21 cellular contexts compared by ENCODE assay signal in the genomic region with DNA sequence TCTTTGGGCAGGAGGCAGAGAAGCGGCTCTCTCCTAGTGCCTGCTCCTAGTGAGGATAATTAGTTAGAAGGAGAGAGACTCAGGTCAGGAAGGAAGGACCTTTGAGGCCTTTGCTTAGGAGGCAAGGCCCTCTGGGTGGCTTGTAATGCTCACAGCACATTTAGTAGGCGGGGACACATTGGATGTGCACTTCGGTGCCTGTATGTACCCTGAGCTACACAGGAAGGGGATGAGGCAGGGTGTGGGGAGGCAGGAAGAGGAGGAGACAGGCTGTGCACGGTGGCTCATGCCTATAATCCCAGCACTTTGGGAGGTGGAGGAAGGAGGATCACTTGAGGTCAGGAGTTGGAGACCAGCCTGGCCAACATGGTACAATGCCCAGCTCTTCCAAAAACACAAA. TPM values are rescaled to one million over a fixed set of nuclear protein-coding genes. Genes with fewer than 3 reads are reported as not detected.
DNase-seq lines count a peak whose midpoint lies in the region; ATAC-seq and TF ChIP-seq lines count a peak whose summit lies in the region.
"Had no signal": no experiment of that assay in that cellular context is flagged by ENCODE, and none has a peak within 500 bp of the region (broad histone marks: within the 10 kb centered on the region; RNA-seq: fewer than 3 reads in every experiment).

No MANE protein-coding gene starts in this region.

- H3K4me1 Mint-ChIP-seq in activated CD4-positive, alpha-beta T cell treated with anti-CD3 and anti-CD28 coated beads for 36 hours: peaks cover 9% of the 10 kb centered on the region
- H3K4me1 Mint-ChIP-seq in activated T-helper 17 cell treated with anti-CD3 and anti-CD28 coated beads, Interleukin-2, amount 50 U/mL, for 72 hours: peaks cover 5% of the 10 kb centered on the region
- H3K4me1 Mint-ChIP-seq: activated B cell treated with CpG ODN at 0.5 μM for 24 hours; stimulated activated naive B cell treated with anti-CD40 and anti-IgM and Interleukin-4, amounts not matched to agents 10 μg/mL and 1 μg/mL and 100 μg/mL, for 72 hours had no signal

- H3K36me3 Mint-ChIP-seq in activated CD4-positive, alpha-beta T cell treated with anti-CD3 and anti-CD28 coated beads for 36 hours (ENCODE audit: low read depth): no peaks in the 10 kb centered on the region
- H3K36me3 Mint-ChIP-seq in activated T-helper 17 cell treated with anti-CD3 and anti-CD28 coated beads, Interleukin-2, amount 50 U/mL, for 72 hours (ENCODE audit: low read depth): no peaks in the 10 kb centered on the region
- H3K36me3 Mint-ChIP-seq: stimulated activated naive B cell treated with anti-CD40 and anti-IgM and Interleukin-4, amounts not matched to agents 10 μg/mL and 1 μg/mL and 100 μg/mL, for 72 hours; type B pancreatic cell had no signal

- H3K27ac ChIP-seq in coronary artery: no peak overlapping the region
- H3K27ac ChIP-seq: C4-2B, parathyroid adenoma, skin epidermis had no signal

- H3K27ac Mint-ChIP-seq in activated CD4-positive, alpha-beta T cell treated with anti-CD3 and anti-CD28 coated beads for 36 hours: peak overlapping the region; percentile 75
- H3K27ac Mint-ChIP-seq in activated T-helper 17 cell treated with anti-CD3 and anti-CD28 coated beads, Interleukin-2, amount 50 U/mL, for 72 hours: peak overlapping the region; percentile 34
- H3K27ac Mint-ChIP-seq: activated B cell treated with CpG ODN at 0.5 μM for 24 hours; dendritic cell treated with granulocyte-macrophage colony-stimulating factor and Interleukin-4, amounts not matched to agents 40 ng/mL and 50 ng/mL, for 4 days; stimulated activated naive B cell treated with anti-CD40 and anti-IgM and Interleukin-4, amounts not matched to agents 10 μg/mL and 1 μg/mL and 100 μg/mL, for 72 hours; type B pancreatic cell had no signal

- H3K4me3 Mint-ChIP-seq in activated CD4-positive, alpha-beta T cell treated with anti-CD3 and anti-CD28 coated beads for 36 hours: no peak overlapping the region
- H3K4me3 Mint-ChIP-seq in activated T-helper 17 cell treated with anti-CD3 and anti-CD28 coated beads, Interleukin-2, amount 50 U/mL, for 72 hours: peak overlapping the region; percentile 21
- H3K4me3 Mint-ChIP-seq: activated B cell treated with CpG ODN at 0.5 μM for 24 hours; dendritic cell treated with granulocyte-macrophage colony-stimulating factor and Interleukin-4, amounts not matched to agents 40 ng/mL and 50 ng/mL, for 4 days; stimulated activated naive B cell treated with anti-CD40 and anti-IgM and Interleukin-4, amounts not matched to agents 10 μg/mL and 1 μg/mL and 100 μg/mL, for 72 hours; type B pancreatic cell had no signal

- H3K4me3 ChIP-seq in H7 (ENCODE audit: insufficient read depth, low read depth, low read length) (no peak overlapping the region), mucosa of descending colon (no peak overlapping the region), coronary artery (no peak overlapping the region)
- H3K4me3 ChIP-seq: skin epidermis had no signal

- H3K27me3 ChIP-seq in H7 (ENCODE audit: control insufficient read depth, insufficient read depth, low read length): 0 out of 2 replicates have a peak, but pooled peaks cover 1% of the 10 kb centered on the region

- H3K4me1 ChIP-seq in mucosa of descending colon (ENCODE audit: low read depth): peaks cover 5% of the 10 kb centered on the region
- H3K4me1 ChIP-seq: parathyroid adenoma had no signal

- TF ChIP-seq CTCF in mucosa of descending colon (IDR thresholded peaks at IDR 0.05) (no peak), coronary artery (IDR thresholded peaks at IDR 0.05) (no peak)

- H3K27me3 Mint-ChIP-seq in activated CD4-positive, alpha-beta T cell treated with anti-CD3 and anti-CD28 coated beads for 36 hours: no peaks in the 10 kb centered on the region
- H3K27me3 Mint-ChIP-seq in activated T-helper 17 cell treated with anti-CD3 and anti-CD28 coated beads, Interleukin-2, amount 50 U/mL, for 72 hours: no peaks in the 10 kb centered on the region
- H3K27me3 Mint-ChIP-seq: type B pancreatic cell had no signal

- ATAC-seq in activated CD4-positive, alpha-beta T cell treated with anti-CD3 and anti-CD28 coated beads for 36 hours: peak; percentile 74
- ATAC-seq in activated T-helper 17 cell treated with anti-CD3 and anti-CD28 coated beads, Interleukin-2, amount 50 U/mL, for 72 hours (replicated peaks): no peak
- ATAC-seq in mucosa of descending colon: peak; percentile 48
- ATAC-seq in HG03139 (IDR thresholded peaks at IDR 0.05; ENCODE audit: unreplicated experiment): no peak
- ATAC-seq: Panc1; stimulated activated naive B cell treated with anti-CD40 and anti-IgM and Interleukin-4, amounts not matched to agents 10 μg/mL and 1 μg/mL and 100 μg/mL, for 72 hours had no signal

- POLR2A ChIA-PET in activated CD4-positive, alpha-beta T cell treated with anti-CD3 and anti-CD28 coated beads for 36 hours (lab: Charles Lee): no interaction called here

- intact Hi-C loops in activated CD4-positive, alpha-beta T cell treated with anti-CD3 and anti-CD28 coated beads for 36 hours (cut with DNase I, micrococcal nuclease): no loop called here
- intact Hi-C loops in mucosa of descending colon (cut with DNase I, micrococcal nuclease): no loop called here

- no peaks in the 10 kb centered on the region for H3K36me3 ChIP-seq in H7 (replicated peaks; ENCODE audit: control insufficient read depth, insufficient read depth, low read length)
- H3K36me3 ChIP-seq in mucosa of descending colon (ENCODE audit: low read depth): no peaks in the 10 kb centered on the region

- H3K9me3 Mint-ChIP-seq in activated CD4-positive, alpha-beta T cell treated with anti-CD3 and anti-CD28 coated beads for 36 hours (ENCODE audit: low read depth): no peaks in the 10 kb centered on the region
- no peaks in the 10 kb centered on the region for H3K9me3 Mint-ChIP-seq in activated T-helper 17 cell treated with anti-CD3 and anti-CD28 coated beads, Interleukin-2, amount 50 U/mL, for 72 hours
- H3K9me3 Mint-ChIP-seq: activated B cell treated with CpG ODN at 0.5 μM for 24 hours; dendritic cell treated with granulocyte-macrophage colony-stimulating factor and Interleukin-4, amounts not matched to agents 40 ng/mL and 50 ng/mL, for 4 days; stimulated activated naive B cell treated with anti-CD40 and anti-IgM and Interleukin-4, amounts not matched to agents 10 μg/mL and 1 μg/mL and 100 μg/mL, for 72 hours; type B pancreatic cell had no signal

- H3K9me3 ChIP-seq in mucosa of descending colon: no peaks in the 10 kb centered on the region

- CTCF ChIA-PET in activated CD4-positive, alpha-beta T cell treated with anti-CD3 and anti-CD28 coated beads for 36 hours (lab: Charles Lee): interaction anchor here (0.6 to 2.4 kb wide), 3 partner anchors 9 to 25 kb away, joined by 3 to 6 read pairs (median 3); no protein-coding TSS in a partner anchor

- DNase-seq in activated CD4-positive, alpha-beta T cell treated with anti-CD3 and anti-CD28 coated beads for 36 hours: peak; percentile 20
- no peak for DNase-seq in activated CD4-positive, alpha-beta T cell treated with anti-CD3 and anti-CD28 coated beads for 4 hours
- DNase-seq in H7 (peak; percentile 24), mucosa of descending colon (peak in 1 of 3 donors; percentile 31), coronary artery (ENCODE audit: low spot score) (no peak)
- DNase-seq in activated CD4-positive, CD25-positive, alpha-beta regulatory T cell (lab: John Stamatoyannopoulos, UW): no peak
- DNase-seq: 8988T; activated B cell treated with CpG ODN at 0.5 μM for 24 hours; activated T-cell treated with anti-CD3 and anti-CD28 coated beads, Interleukin-2, amount 50 U/mL, for 1 hour; erythroblast; NCI-H187 treated with DMSO at 0.1 percent for 48 hours; NCI-H510A treated with DMSO at 0.1 percent for 48 hours; stimulated activated naive B cell treated with anti-CD40 and anti-IgM and Interleukin-4, amounts not matched to agents 10 μg/mL and 1 μg/mL and 100 μg/mL, for 72 hours had no signal

RNA-seq across cellular contexts. Expression of gene LCN2, which starts 7.2 kb away (rescaled TPM):
- total RNA-seq in activated CD4-positive, alpha-beta T cell treated with anti-CD3 and anti-CD28 coated beads for 36 hours: not detected
- 1.4 TPM in 1 of 2 replicates, not detected in the other for total RNA-seq in H7 (2014; rRNA removed; shearing (Covaris generic))
- total RNA-seq in activated T-helper 17 cell treated with anti-CD3 and anti-CD28 coated beads, Interleukin-2, amount 50 U/mL, for 72 hours: not detected
- 100 to 1,000 TPM in 1 of 3 donors, 10 to 100 TPM in 2; 16.8 to 456 (median 20.5) TPM for total RNA-seq in mucosa of descending colon
- total RNA-seq: activated B cell treated with CpG ODN at 0.5 μM for 24 hours had no signal

RNA-seq across cellular contexts. Expression of gene PTGES2, which starts 14.5 kb away (rescaled TPM):
- total RNA-seq in activated CD4-positive, alpha-beta T cell treated with anti-CD3 and anti-CD28 coated beads for 36 hours: 10 to 100 TPM; 47.7 to 48.5 TPM
- 143 and 197 TPM in 2 replicates for total RNA-seq in H7 (2014; rRNA removed; shearing (Covaris generic))
- 10 to 100 TPM; 15.3 to 32.3 TPM for total RNA-seq in activated T-helper 17 cell treated with anti-CD3 and anti-CD28 coated beads, Interleukin-2, amount 50 U/mL, for 72 hours
- 10 to 100 TPM; 65.3 to 99.7 (median 90.6) TPM for total RNA-seq in mucosa of descending colon

RNA-seq across cellular contexts. Expression of gene BBLN, which starts 18.0 kb away (rescaled TPM):
- 10 to 100 TPM; 64.4 to 68.5 TPM for total RNA-seq in activated CD4-positive, alpha-beta T cell treated with anti-CD3 and anti-CD28 coated beads for 36 hours
- 121 and 130 TPM in 2 replicates for total RNA-seq in H7 (2014; rRNA removed; shearing (Covaris generic))
- 10 to 100 TPM; 65.7 to 71.9 TPM for total RNA-seq in activated T-helper 17 cell treated with anti-CD3 and anti-CD28 coated beads, Interleukin-2, amount 50 U/mL, for 72 hours
- 10 to 100 TPM; 33.7 to 46.8 (median 37.6) TPM for total RNA-seq in mucosa of descending colon

RNA-seq across cellular contexts. Expression of gene CIZ1, which starts 49.3 kb away (rescaled TPM):
- total RNA-seq in activated CD4-positive, alpha-beta T cell treated with anti-CD3 and anti-CD28 coated beads for 36 hours: 100 to 1,000 TPM in 1 of 2 experiments, 10 to 100 TPM in 1; 79.5 to 110 TPM
- 36.8 and 41.0 TPM in 2 replicates for total RNA-seq in H7 (2014; rRNA removed; shearing (Covaris generic))
- total RNA-seq in activated T-helper 17 cell treated with anti-CD3 and anti-CD28 coated beads, Interleukin-2, amount 50 U/mL, for 72 hours: 100 to 1,000 TPM; 113 to 123 TPM
- total RNA-seq in mucosa of descending colon: 100 to 1,000 TPM in 2 of 3 donors, 10 to 100 TPM in 1; 88.0 to 176 (median 105) TPM

Comparison
In these comparisons a context has a peak if more than half of its experiments do, and no peak if none do; other contexts are left out.
1. DNase-seq: peak in activated CD4-positive, alpha-beta T cell treated with anti-CD3 and anti-CD28 coated beads for 36 hours (single experiment) and H7 (single experiment); none in activated CD4-positive, alpha-beta T cell treated with anti-CD3 and anti-CD28 coated beads for 4 hours (0 of 2), coronary artery (single experiment) and activated CD4-positive, CD25-positive, alpha-beta regulatory T cell (0 of 4).
2. ATAC-seq: peak in activated CD4-positive, alpha-beta T cell treated with anti-CD3 and anti-CD28 coated beads for 36 hours (single experiment) and mucosa of descending colon (single experiment); none in activated T-helper 17 cell treated with anti-CD3 and anti-CD28 coated beads, Interleukin-2, amount 50 U/mL, for 72 hours (single experiment) and HG03139 (single experiment).